1 cellular context compared by ENCODE assay signal in genomic region chr7:96308253-96308949, GRCh38.
TF ChIP-seq lines count a peak whose summit lies in the region.

No MANE protein-coding gene starts in this region.

TF ChIP-seq in HepG2, 621 proteins besides CTCF, POLR2A, EP300 and RAD21 (continued from another document and continues in another):
- TF ChIP-seq RNF219 (CRISPR knock-in tag; IDR thresholded peaks at IDR 0.05) (0 out of 2 replicates have a peak, but pooled peaks have one; percentile 41), NR2F2 (IDR thresholded peaks at IDR 0.05; ENCODE audit: borderline replicate concordance, low read depth) (peak; percentile 36), TFDP2 (CRISPR knock-in tag; IDR thresholded peaks at IDR 0.05) (no peak), KDM5A (IDR thresholded peaks at IDR 0.05; ENCODE audit: borderline replicate concordance, low read length) (no peak), ZEB1 (IDR thresholded peaks at IDR 0.05; ENCODE audit: insufficient replicate concordance, low read depth) (peak; percentile 57), ZNF431 (CRISPR knock-in tag; IDR thresholded peaks at IDR 0.05; ENCODE audit: borderline replicate concordance, low read depth) (no peak), KDM4B (CRISPR knock-in tag; IDR thresholded peaks at IDR 0.05) (no peak), SOX6 (IDR thresholded peaks at IDR 0.05) (no peak), SOX6 (CRISPR knock-in tag; IDR thresholded peaks at IDR 0.05) (peak; percentile 49; the same call in 1 of the 2 replicates), TARDBP (CRISPR knock-in tag; IDR thresholded peaks at IDR 0.05) (0 out of 2 replicates have a peak, but pooled peaks have one; percentile 29), HNF4A (CRISPR knock-in tag; IDR thresholded peaks at IDR 0.05) (peak; percentile 32; the same call in 1 of the 2 replicates), DMAP1 (CRISPR knock-in tag; IDR thresholded peaks at IDR 0.05) (no peak), ZNF670 (CRISPR knock-in tag; IDR thresholded peaks at IDR 0.05; ENCODE audit: borderline replicate concordance) (no peak), ZNF414 (CRISPR knock-in tag; IDR thresholded peaks at IDR 0.05) (no peak), CEBPB (IDR thresholded peaks at IDR 0.05; ENCODE audit: borderline replicate concordance, low read depth, low read length) (peak; percentile 70; the same call in 1 of the 2 replicates), NFE2 (CRISPR knock-in tag; IDR thresholded peaks at IDR 0.05) (no peak), PRMT3 (CRISPR knock-in tag; IDR thresholded peaks at IDR 0.05; ENCODE audit: borderline replicate concordance, low read depth) (no peak), ZNF710 (CRISPR knock-in tag; IDR thresholded peaks at IDR 0.05; ENCODE audit: borderline replicate concordance) (0 out of 2 replicates have a peak, but pooled peaks have one; percentile 42), ZNF432 (CRISPR knock-in tag; IDR thresholded peaks at IDR 0.05; ENCODE audit: borderline replicate concordance) (no peak), ZNF782 (CRISPR knock-in tag; IDR thresholded peaks at IDR 0.05; ENCODE audit: borderline replicate concordance) (no peak), TBX2 (CRISPR knock-in tag; IDR thresholded peaks at IDR 0.05; ENCODE audit: borderline replicate concordance) (peak; percentile 36; the same call in 1 of the 2 replicates), NR2C2 (CRISPR knock-in tag; IDR thresholded peaks at IDR 0.05; ENCODE audit: borderline replicate concordance) (peak; percentile 61; the same call in 1 of the 2 replicates), CEBPG (CRISPR knock-in tag; IDR thresholded peaks at IDR 0.05) (peak; percentile 71), NR2F1 (CRISPR knock-in tag; IDR thresholded peaks at IDR 0.05) (0 out of 4 replicates have a peak, but pooled peaks of 1 of the 2 experiments have one; percentile 9), ZNF816 (CRISPR knock-in tag; IDR thresholded peaks at IDR 0.05; ENCODE audit: borderline replicate concordance) (no peak), CREM (IDR thresholded peaks at IDR 0.05) (0 out of 2 replicates have a peak, but pooled peaks have one; percentile 42), CREM (CRISPR knock-in tag; IDR thresholded peaks at IDR 0.05) (no peak), HOXA7 (CRISPR knock-in tag; IDR thresholded peaks at IDR 0.05) (no peak), RNF2 (conservative IDR thresholded peaks at IDR 0.05; ENCODE audit: low read depth) (no peak), ZNF331 (CRISPR knock-in tag; IDR thresholded peaks at IDR 0.05) (peak; percentile 29; the same call in 1 of the 2 replicates), NCOR1 (IDR thresholded peaks at IDR 0.05; ENCODE audit: borderline replicate concordance, low read length) (peak; percentile 34; the same call in 1 of the 2 replicates), FOSL2 (CRISPR knock-in tag; IDR thresholded peaks at IDR 0.05) (peak; percentile 47), IRF2 (CRISPR knock-in tag; IDR thresholded peaks at IDR 0.05) (no peak), NFIB (CRISPR knock-in tag; IDR thresholded peaks at IDR 0.05; ENCODE audit: borderline replicate concordance) (no peak), NR2F6 (IDR thresholded peaks at IDR 0.05) (peak; percentile 67), NR2F6 (CRISPR knock-in tag; IDR thresholded peaks at IDR 0.05) (peak; percentile 68), CC2D1A (CRISPR knock-in tag; IDR thresholded peaks at IDR 0.05) (no peak), FOXP1 (IDR thresholded peaks at IDR 0.05) (0 out of 2 replicates have a peak, but pooled peaks have one; percentile 8), FOXP1 (CRISPR knock-in tag; IDR thresholded peaks at IDR 0.05) (peak; percentile 60; the same call in 1 of the 2 replicates), HNF4G (IDR thresholded peaks at IDR 0.05; ENCODE audit: borderline replicate concordance, low read depth, low read length) (0 out of 2 replicates have a peak, but pooled peaks have one; percentile 35), HNF4G (CRISPR knock-in tag; IDR thresholded peaks at IDR 0.05; ENCODE audit: borderline replicate concordance, low read depth) (no peak), ZNF292 (CRISPR knock-in tag; IDR thresholded peaks at IDR 0.05; ENCODE audit: borderline replicate concordance, low read depth) (peak; percentile 41; the same call in 1 of the 2 replicates), HMGA1 (CRISPR knock-in tag; conservative IDR thresholded peaks at IDR 0.05) (no peak), RXRB (CRISPR knock-in tag; IDR thresholded peaks at IDR 0.05; ENCODE audit: borderline replicate concordance) (peak; percentile 34; the same call in 1 of the 2 replicates), EED (CRISPR knock-in tag; IDR thresholded peaks at IDR 0.05) (no peak), IKZF4 (CRISPR knock-in tag; IDR thresholded peaks at IDR 0.05; ENCODE audit: borderline replicate concordance, low read depth, not compliant biosample characterization) (no peak), CCDC6 (CRISPR knock-in tag; IDR thresholded peaks at IDR 0.05) (no peak), MTF1 (CRISPR knock-in tag; IDR thresholded peaks at IDR 0.05) (no peak), YEATS4 (CRISPR knock-in tag; IDR thresholded peaks at IDR 0.05; ENCODE audit: borderline replicate concordance) (peak; percentile 34; the same call in 1 of the 2 replicates)
- TF ChIP-seq, protein P1, sequence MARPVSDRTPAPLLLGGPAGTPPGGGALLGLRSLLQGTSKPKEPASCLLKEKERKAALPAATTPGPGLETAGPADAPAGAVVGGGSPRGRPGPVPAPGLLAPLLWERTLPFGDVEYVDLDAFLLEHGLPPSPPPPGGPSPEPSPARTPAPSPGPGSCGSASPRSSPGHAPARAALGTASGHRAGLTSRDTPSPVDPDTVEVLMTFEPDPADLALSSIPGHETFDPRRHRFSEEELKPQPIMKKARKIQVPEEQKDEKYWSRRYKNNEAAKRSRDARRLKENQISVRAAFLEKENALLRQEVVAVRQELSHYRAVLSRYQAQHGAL (CRISPR knock-in tag; IDR thresholded peaks at IDR 0.05; ENCODE audit: not compliant biosample characterization), result no peak
- TF ChIP-seq, protein P2, sequence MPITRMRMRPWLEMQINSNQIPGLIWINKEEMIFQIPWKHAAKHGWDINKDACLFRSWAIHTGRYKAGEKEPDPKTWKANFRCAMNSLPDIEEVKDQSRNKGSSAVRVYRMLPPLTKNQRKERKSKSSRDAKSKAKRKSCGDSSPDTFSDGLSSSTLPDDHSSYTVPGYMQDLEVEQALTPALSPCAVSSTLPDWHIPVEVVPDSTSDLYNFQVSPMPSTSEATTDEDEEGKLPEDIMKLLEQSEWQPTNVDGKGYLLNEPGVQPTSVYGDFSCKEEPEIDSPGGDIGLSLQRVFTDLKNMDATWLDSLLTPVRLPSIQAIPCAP (CRISPR knock-in tag; IDR thresholded peaks at IDR 0.05; ENCODE audit: low read depth), result no peak
- TF ChIP-seq, protein P3, sequence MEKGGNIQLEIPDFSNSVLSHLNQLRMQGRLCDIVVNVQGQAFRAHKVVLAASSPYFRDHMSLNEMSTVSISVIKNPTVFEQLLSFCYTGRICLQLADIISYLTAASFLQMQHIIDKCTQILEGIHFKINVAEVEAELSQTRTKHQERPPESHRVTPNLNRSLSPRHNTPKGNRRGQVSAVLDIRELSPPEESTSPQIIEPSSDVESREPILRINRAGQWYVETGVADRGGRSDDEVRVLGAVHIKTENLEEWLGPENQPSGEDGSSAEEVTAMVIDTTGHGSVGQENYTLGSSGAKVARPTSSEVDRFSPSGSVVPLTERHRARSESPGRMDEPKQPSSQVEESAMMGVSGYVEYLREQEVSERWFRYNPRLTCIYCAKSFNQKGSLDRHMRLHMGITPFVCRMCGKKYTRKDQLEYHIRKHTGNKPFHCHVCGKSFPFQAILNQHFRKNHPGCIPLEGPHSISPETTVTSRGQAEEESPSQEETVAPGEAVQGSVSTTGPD (CRISPR knock-in tag; IDR thresholded peaks at IDR 0.05), result no peak
- TF ChIP-seq, protein P4, sequence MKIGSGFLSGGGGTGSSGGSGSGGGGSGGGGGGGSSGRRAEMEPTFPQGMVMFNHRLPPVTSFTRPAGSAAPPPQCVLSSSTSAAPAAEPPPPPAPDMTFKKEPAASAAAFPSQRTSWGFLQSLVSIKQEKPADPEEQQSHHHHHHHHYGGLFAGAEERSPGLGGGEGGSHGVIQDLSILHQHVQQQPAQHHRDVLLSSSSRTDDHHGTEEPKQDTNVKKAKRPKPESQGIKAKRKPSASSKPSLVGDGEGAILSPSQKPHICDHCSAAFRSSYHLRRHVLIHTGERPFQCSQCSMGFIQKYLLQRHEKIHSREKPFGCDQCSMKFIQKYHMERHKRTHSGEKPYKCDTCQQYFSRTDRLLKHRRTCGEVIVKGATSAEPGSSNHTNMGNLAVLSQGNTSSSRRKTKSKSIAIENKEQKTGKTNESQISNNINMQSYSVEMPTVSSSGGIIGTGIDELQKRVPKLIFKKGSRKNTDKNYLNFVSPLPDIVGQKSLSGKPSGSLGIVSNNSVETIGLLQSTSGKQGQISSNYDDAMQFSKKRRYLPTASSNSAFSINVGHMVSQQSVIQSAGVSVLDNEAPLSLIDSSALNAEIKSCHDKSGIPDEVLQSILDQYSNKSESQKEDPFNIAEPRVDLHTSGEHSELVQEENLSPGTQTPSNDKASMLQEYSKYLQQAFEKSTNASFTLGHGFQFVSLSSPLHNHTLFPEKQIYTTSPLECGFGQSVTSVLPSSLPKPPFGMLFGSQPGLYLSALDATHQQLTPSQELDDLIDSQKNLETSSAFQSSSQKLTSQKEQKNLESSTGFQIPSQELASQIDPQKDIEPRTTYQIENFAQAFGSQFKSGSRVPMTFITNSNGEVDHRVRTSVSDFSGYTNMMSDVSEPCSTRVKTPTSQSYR (CRISPR knock-in tag; IDR thresholded peaks at IDR 0.05; ENCODE audit: borderline replicate concordance), result no peak
- TF ChIP-seq, protein P5, sequence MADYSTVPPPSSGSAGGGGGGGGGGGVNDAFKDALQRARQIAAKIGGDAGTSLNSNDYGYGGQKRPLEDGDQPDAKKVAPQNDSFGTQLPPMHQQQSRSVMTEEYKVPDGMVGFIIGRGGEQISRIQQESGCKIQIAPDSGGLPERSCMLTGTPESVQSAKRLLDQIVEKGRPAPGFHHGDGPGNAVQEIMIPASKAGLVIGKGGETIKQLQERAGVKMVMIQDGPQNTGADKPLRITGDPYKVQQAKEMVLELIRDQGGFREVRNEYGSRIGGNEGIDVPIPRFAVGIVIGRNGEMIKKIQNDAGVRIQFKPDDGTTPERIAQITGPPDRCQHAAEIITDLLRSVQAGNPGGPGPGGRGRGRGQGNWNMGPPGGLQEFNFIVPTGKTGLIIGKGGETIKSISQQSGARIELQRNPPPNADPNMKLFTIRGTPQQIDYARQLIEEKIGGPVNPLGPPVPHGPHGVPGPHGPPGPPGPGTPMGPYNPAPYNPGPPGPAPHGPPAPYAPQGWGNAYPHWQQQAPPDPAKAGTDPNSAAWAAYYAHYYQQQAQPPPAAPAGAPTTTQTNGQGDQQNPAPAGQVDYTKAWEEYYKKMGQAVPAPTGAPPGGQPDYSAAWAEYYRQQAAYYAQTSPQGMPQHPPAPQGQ (CRISPR knock-in tag; IDR thresholded peaks at IDR 0.05; ENCODE audit: borderline replicate concordance), result no peak
- TF ChIP-seq, protein P6, sequence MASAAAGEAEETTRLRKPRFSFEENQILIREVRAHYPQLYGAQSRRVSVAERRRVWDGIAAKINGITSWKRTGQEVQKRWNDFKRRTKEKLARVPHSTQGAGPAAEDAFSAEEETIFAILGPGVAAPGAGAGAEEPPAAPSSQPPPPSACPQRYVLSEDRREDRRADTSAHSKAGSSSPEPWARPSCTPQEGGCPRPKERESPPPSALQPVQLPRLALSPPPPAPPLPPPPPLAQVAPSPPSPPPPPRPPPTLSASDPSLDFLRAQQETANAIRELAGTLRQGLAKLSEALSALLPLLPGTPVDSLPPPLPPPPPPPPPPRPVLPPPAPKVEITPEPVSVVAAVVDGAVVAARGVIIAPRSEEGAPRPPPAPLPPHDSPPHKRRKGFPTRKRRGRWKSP (CRISPR knock-in tag; IDR thresholded peaks at IDR 0.05), result no peak
